Comparison of ENCODE assay signal across 23 cellular contexts in genomic region chr6:116547358-116547757, GRCh38. TPM values are rescaled to one million over a fixed set of nuclear protein-coding genes. Genes with fewer than 3 reads are reported as not detected.
DNase-seq lines count a peak whose midpoint lies in the region; ATAC-seq and TF ChIP-seq lines count a peak whose summit lies in the region.
"Had no signal": no experiment of that assay in that cellular context is flagged by ENCODE, and none has a peak within 500 bp of the region (broad histone marks: within the 10 kb centered on the region; RNA-seq: fewer than 3 reads in every experiment).

No MANE protein-coding gene starts in this region.

- H3K79me2 ChIP-seq in neural progenitor cell (ENCODE audit: low read depth) = no peaks in the 10 kb centered on the region

- POLR2A ChIA-PET in WTC11 (lab: Charles Lee) = no interaction called here

- H3K27ac ChIP-seq in neural progenitor cell = no peak overlapping the region
- H3K27ac ChIP-seq: BLaER1 had no signal

- H3K4me3 Mint-ChIP-seq in WTC11 = no peak overlapping the region
- H3K4me3 Mint-ChIP-seq in neural progenitor cell = no peak overlapping the region
- H3K4me3 Mint-ChIP-seq: CD14-positive monocyte; CD4-positive, alpha-beta memory T cell; CD4-positive, CD25-positive, alpha-beta regulatory T cell; CD8-positive, alpha-beta memory T cell had no signal

- no peaks in the 10 kb centered on the region for H3F3A ChIP-seq in neural progenitor cell (ENCODE audit: low read depth)

- no peak overlapping the region for H3K4me2 ChIP-seq in neural progenitor cell
- H3K4me2 ChIP-seq: BLaER1 had no signal

- no peaks in the 10 kb centered on the region for H3K4me1 ChIP-seq in neural progenitor cell
- H3K4me1 ChIP-seq: BE2C, BLaER1 had no signal

- H4K20me1 ChIP-seq in neural progenitor cell (ENCODE audit: low read depth) = no peaks in the 10 kb centered on the region
- H4K20me1 ChIP-seq: BLaER1 had no signal

- H3K27ac Mint-ChIP-seq in WTC11 (no peak overlapping the region), neural progenitor cell (no peak overlapping the region)
- H3K27ac Mint-ChIP-seq: CD14-positive monocyte; CD4-positive, alpha-beta memory T cell; CD4-positive, CD25-positive, alpha-beta regulatory T cell; CD8-positive, alpha-beta memory T cell had no signal

- no peaks in the 10 kb centered on the region for H3K27me3 Mint-ChIP-seq in WTC11 (ENCODE audit: low read depth)
- H3K27me3 Mint-ChIP-seq in neural progenitor cell (ENCODE audit: insufficient read depth, low read depth) = peaks cover 2% of the 10 kb centered on the region

- H3K36me3 ChIP-seq in neural progenitor cell = no peaks in the 10 kb centered on the region
- H3K36me3 ChIP-seq: BE2C, BLaER1 had no signal

- H3K9me3 ChIP-seq in neural progenitor cell (ENCODE audit: low read depth) = no peaks in the 10 kb centered on the region
- H3K9me3 ChIP-seq: BE2C, BLaER1 had no signal

- H2AFZ ChIP-seq in neural progenitor cell (replicated peaks) = peak overlapping the region; percentile 5

- DNase-seq in WTC11 (ENCODE audit: low spot score) = no peak
- DNase-seq in neural progenitor cell (ENCODE audit: low spot score) = no peak
- DNase-seq in left lobe of liver (ENCODE audit: low spot score) = no peak
- DNase-seq in EL = no peak
- no peak for DNase-seq in stimulated activated naive CD4-positive, alpha-beta T cell treated with Interleukin-2 at 50 U/mL for 16 hours (lab: John Stamatoyannopoulos, UW)
- DNase-seq: 8988T; ACHN; BE2C; C1 segment of cervical spinal cord; CD4-positive, alpha-beta memory T cell; CD4-positive, CD25-positive, alpha-beta regulatory T cell; CD8-positive, alpha-beta memory T cell; COR-L47; DMS 273 treated with DMSO at 0.1 percent for 48 hours; DMS153; DMS53; DMS79; DND-41; GF-D8 had no signal

- H3K9me3 Mint-ChIP-seq in WTC11 (no peaks in the 10 kb centered on the region), neural progenitor cell (no peaks in the 10 kb centered on the region)
- H3K9me3 Mint-ChIP-seq: CD14-positive monocyte; CD4-positive, alpha-beta memory T cell; CD8-positive, alpha-beta memory T cell had no signal

- no peak overlapping the region for H3K9ac ChIP-seq in neural progenitor cell
- H3K9ac ChIP-seq: BLaER1 had no signal

- H3K4me3 ChIP-seq in neural progenitor cell = no peak overlapping the region
- H3K4me3 ChIP-seq: BLaER1 had no signal

- CTCF ChIA-PET in WTC11 (lab: Charles Lee) = interaction anchor here (0.9 to 1.3 kb wide), 2 partner anchors 14 to 260 kb away, joined by 3 to 4 read pairs; no protein-coding TSS in a partner anchor

- H3K27me3 ChIP-seq in neural progenitor cell = no peaks in the 10 kb centered on the region
- H3K27me3 ChIP-seq: BE2C, BLaER1 had no signal

- TF ChIP-seq CTCF in WTC11 (IDR thresholded peaks at IDR 0.05) (no peak), neural progenitor cell (IDR thresholded peaks at IDR 0.05) (no peak)

- ATAC-seq in WTC11 = peak; percentile 58
- no peak for ATAC-seq in left lobe of liver

- H3K36me3 Mint-ChIP-seq in WTC11 = no peaks in the 10 kb centered on the region
- H3K36me3 Mint-ChIP-seq in neural progenitor cell = no peaks in the 10 kb centered on the region
- H3K36me3 Mint-ChIP-seq: CD14-positive monocyte; CD4-positive, alpha-beta memory T cell; CD4-positive, CD25-positive, alpha-beta regulatory T cell; CD8-positive, alpha-beta memory T cell had no signal

- H3K4me1 Mint-ChIP-seq in WTC11 (peaks cover 7% of the 10 kb centered on the region), neural progenitor cell (peaks cover 5% of the 10 kb centered on the region)
- H3K4me1 Mint-ChIP-seq: CD14-positive monocyte; CD4-positive, alpha-beta memory T cell; CD4-positive, CD25-positive, alpha-beta regulatory T cell; CD8-positive, alpha-beta memory T cell had no signal

TF ChIP-seq in WTC11, 78 proteins besides CTCF, POLR2A, EP300 and RAD21:
- no peak for TF ChIP-seq ATF1 (CRISPR knock-in tag; IDR thresholded peaks at IDR 0.05)
- TF ChIP-seq MXD4 (CRISPR knock-in tag; IDR thresholded peaks at IDR 0.05; ENCODE audit: borderline replicate concordance) = no peak
- no peak for TF ChIP-seq CREM (CRISPR knock-in tag; IDR thresholded peaks at IDR 0.05)
- no peak for TF ChIP-seq NR2C2 (CRISPR knock-in tag; IDR thresholded peaks at IDR 0.05)
- TF ChIP-seq RORB (CRISPR knock-in tag; IDR thresholded peaks at IDR 0.05) = no peak
- no peak for TF ChIP-seq CBFB (CRISPR knock-in tag; IDR thresholded peaks at IDR 0.05; ENCODE audit: low read depth)
- TF ChIP-seq E2F1 (CRISPR knock-in tag; IDR thresholded peaks at IDR 0.05) = no peak
- no peak for TF ChIP-seq AFF4 (CRISPR knock-in tag; IDR thresholded peaks at IDR 0.05; ENCODE audit: borderline replicate concordance)
- no peak for TF ChIP-seq ZNF138 (CRISPR knock-in tag; conservative IDR thresholded peaks at IDR 0.05)
- no peak for TF ChIP-seq ATF6 (CRISPR knock-in tag; IDR thresholded peaks at IDR 0.05)
- TF ChIP-seq SMAD3 (CRISPR knock-in tag; IDR thresholded peaks at IDR 0.05; ENCODE audit: borderline replicate concordance) = no peak

RNA-seq across cellular contexts. Expression of gene TRAPPC3L, which starts 1.9 kb away (rescaled TPM):
- total RNA-seq in WTC11 (2021) (not detected in 3 replicates), neural progenitor cell (ENCODE audit: low replicate concordance) (not detected in 2 replicates), left lobe of liver (not detected)
- total RNA-seq: A673; CD4-positive, alpha-beta memory T cell; CD8-positive, alpha-beta memory T cell; Daoy had no signal

RNA-seq across cellular contexts. Expression of gene CALHM4, which starts 6.2 kb away (rescaled TPM):
- total RNA-seq in WTC11 (2021) (not detected in 3 replicates), neural progenitor cell (ENCODE audit: low replicate concordance) (not detected in 2 replicates), left lobe of liver (not detected)
- total RNA-seq: A673; CD4-positive, alpha-beta memory T cell; CD4-positive, CD25-positive, alpha-beta regulatory T cell; CD8-positive, alpha-beta memory T cell; Daoy had no signal

RNA-seq across cellular contexts. Expression of gene RWDD1, which starts 23.9 kb away (rescaled TPM):
- total RNA-seq in WTC11 (2021) (26.2 to 33.8 TPM (median 28.3 TPM) in 3 replicates), neural progenitor cell (ENCODE audit: low replicate concordance) (28.0 and 43.2 TPM in 2 replicates), left lobe of liver (15.2 TPM)

RNA-seq across cellular contexts. Expression of gene CALHM5, which starts 35.9 kb away (rescaled TPM):
- 0.07 to 0.11 TPM (median 0.09 TPM) in 3 replicates for total RNA-seq in WTC11 (2021)
- total RNA-seq in neural progenitor cell (ENCODE audit: low replicate concordance) = 0.07 and 0.09 TPM in 2 replicates
- 0.20 TPM for total RNA-seq in left lobe of liver
- total RNA-seq: CD4-positive, alpha-beta memory T cell; CD8-positive, alpha-beta memory T cell had no signal
